Comparison of ENCODE assay signal across 8 cellular contexts in the genomic region with DNA sequence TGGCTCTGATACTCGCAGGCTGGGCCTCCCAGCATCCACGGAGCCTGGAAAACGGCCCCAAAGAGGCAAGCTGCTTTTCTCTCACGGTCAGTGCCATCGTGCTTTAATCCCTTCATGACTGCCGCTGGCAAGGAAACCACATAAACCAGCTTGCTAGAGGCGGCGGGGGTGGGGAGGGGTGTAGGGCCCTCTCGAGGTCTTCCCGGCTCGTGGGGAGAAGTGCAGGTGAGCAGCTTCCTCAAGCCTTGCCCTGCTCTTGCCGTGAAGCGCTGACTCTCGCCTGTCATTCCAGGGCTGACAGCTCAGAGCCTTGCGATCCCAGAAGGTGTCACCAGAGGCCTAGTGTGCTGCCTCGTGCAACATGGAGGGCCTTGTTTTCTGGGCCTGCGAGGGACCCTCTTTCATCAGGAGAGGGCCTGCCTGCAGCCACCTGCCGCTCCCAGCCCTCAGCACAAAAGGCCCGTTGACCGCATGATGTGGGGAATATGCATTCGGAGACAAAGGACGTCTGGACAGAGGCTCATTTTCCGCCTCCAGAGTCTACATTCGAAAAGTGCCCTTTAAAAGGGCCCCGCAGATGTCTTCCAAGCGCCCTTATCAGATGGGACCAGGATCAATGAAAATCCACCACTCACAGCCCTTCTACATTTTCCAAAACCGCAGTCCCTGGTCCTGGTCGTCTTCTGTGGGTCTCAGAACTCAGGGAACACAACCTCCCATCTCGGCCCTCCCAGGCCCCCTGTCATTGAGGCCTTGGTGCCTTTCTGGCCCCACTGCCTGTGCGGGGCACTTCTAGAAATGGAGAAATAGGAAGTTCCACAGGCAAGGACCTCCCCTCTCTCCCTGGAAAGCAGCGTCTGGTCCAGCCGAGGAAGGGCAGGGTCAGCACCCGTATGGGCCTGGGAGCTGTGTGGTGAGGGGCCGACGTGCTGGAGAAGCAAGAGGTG. TPM values are rescaled to one million over a fixed set of nuclear protein-coding genes. Genes with fewer than 3 reads are reported as not detected.
A peak's percentile ranks its signal among the peaks of the same experiment; 100 is the strongest.
DNase-seq lines count a peak whose midpoint lies in the region; ATAC-seq and TF ChIP-seq lines count a peak whose summit lies in the region.

No MANE protein-coding gene starts in this region.

- intact Hi-C loops in natural killer cell (cut with micrococcal nuclease) = no loop called here
- intact Hi-C loops in aorta (cut with DNase I) = loop anchor here in 1 of 2 donors (5.0 kb wide), 2 partner anchors 47 to 152 kb away; no protein-coding TSS in a partner anchor
- intact Hi-C loops in spleen (cut with DNase I; ENCODE audit: low total_unique reads) = no loop called here

- H3K27ac ChIP-seq in endodermal cell (ENCODE audit: low read depth, low read length) = peak overlapping the region; percentile 98
- peak overlapping the region; percentile 3 to 89 for H3K27ac ChIP-seq in aorta (ENCODE audit: low read depth in 1 of 2, low read length in 2 of 2)
- H3K27ac ChIP-seq in spleen = peak overlapping the region in 4 of 8 donors; percentile 8 to 65 (median 41)

- H3K4me1 Mint-ChIP-seq in natural killer cell (peaks cover 20 to 26% of the 10 kb centered on the region in 2 donors), endodermal cell (no peaks in the 10 kb centered on the region), mesothelial cell of epicardium (peaks cover 10% of the 10 kb centered on the region)
- H3K4me1 Mint-ChIP-seq in natural killer cell treated with Interleukin-12 subunit alpha and Interleukin-12 subunit beta and Interleukin-15 and Interleukin-18, amount 100 ng/mL, for 72 hours (ENCODE audit: low read depth in 2 of 2) = peaks cover 0 to 16% of the 10 kb centered on the region in 2 donors

- TF ChIP-seq POLR2A in spleen (IDR thresholded peaks at IDR 0.05) = no peak

- H3K27me3 Mint-ChIP-seq in natural killer cell (ENCODE audit: low read depth in 2 of 2) (no peaks in the 10 kb centered on the region), endodermal cell (ENCODE audit: insufficient read depth) (no peaks in the 10 kb centered on the region), mesothelial cell of epicardium (ENCODE audit: low read depth) (no peaks in the 10 kb centered on the region)
- no peaks in the 10 kb centered on the region for H3K27me3 Mint-ChIP-seq in natural killer cell treated with Interleukin-12 subunit alpha and Interleukin-12 subunit beta and Interleukin-15 and Interleukin-18, amount 100 ng/mL, for 72 hours

- DNase-seq in natural killer cell (peak; percentile 17), endodermal cell (peak; percentile 69), mesothelial cell of epicardium (ENCODE audit: low spot score in 2 of 2, unreplicated experiment in 2 of 2) (no peak), aorta (peak; percentile 52 to 76), NCI-H2107 (lab: John Stamatoyannopoulos, UW) (no peak), spleen (no peak)
- no peak for DNase-seq in natural killer cell treated with Interleukin-12 subunit alpha and Interleukin-12 subunit beta and Interleukin-15 and Interleukin-18, amount 100 ng/mL, for 72 hours (ENCODE audit: low spot score)

- H3K36me3 ChIP-seq in endodermal cell (ENCODE audit: control insufficient read depth, insufficient read depth, low read length) (peaks cover 26% of the 10 kb centered on the region), aorta (ENCODE audit: control insufficient read depth in 1 of 2, insufficient read depth in 2 of 2, low read length in 1 of 2) (no peaks in the 10 kb centered on the region), spleen (peaks cover 0 to 98% (median 35%) of the 10 kb centered on the region in 6 donors)

- H3K4me3 Mint-ChIP-seq in natural killer cell = no peak overlapping the region
- H3K4me3 Mint-ChIP-seq in natural killer cell treated with Interleukin-12 subunit alpha and Interleukin-12 subunit beta and Interleukin-15 and Interleukin-18, amount 100 ng/mL, for 72 hours = no peak overlapping the region
- no peak overlapping the region for H3K4me3 Mint-ChIP-seq in endodermal cell
- no peak overlapping the region for H3K4me3 Mint-ChIP-seq in mesothelial cell of epicardium

- H3K9me3 ChIP-seq in endodermal cell (ENCODE audit: control insufficient read depth, low read length) (no peaks in the 10 kb centered on the region), aorta (ENCODE audit: control insufficient read depth, low read length) (no peaks in the 10 kb centered on the region), spleen (no peaks in the 10 kb centered on the region)

- 83 to 92% methylated on average over 25 to 35 of the region's 35 CpGs for WGBS in endodermal cell (ENCODE audit: insufficient coverage in 1 of 2, insufficient read length in 1 of 2), 2 experiments
- 8 to 9% methylated on average over 35 of the region's 35 CpGs for WGBS in aorta, 2 donors
- 67 to 80% (median 72%) methylated on average over 30 to 35 of the region's 35 CpGs for WGBS in spleen, 5 donors

- H3K27me3 ChIP-seq in endodermal cell (ENCODE audit: control insufficient read depth, insufficient read depth, low read length, poor library complexity, severe bottlenecking) (no peaks in the 10 kb centered on the region), aorta (ENCODE audit: control insufficient read depth in 1 of 2, insufficient read depth in 2 of 2, low read length in 1 of 2) (no peaks in the 10 kb centered on the region), spleen (replicated peaks in 1 of 7) (no peaks in the 10 kb centered on the region)

- no peaks in the 10 kb centered on the region for H3K4me1 ChIP-seq in endodermal cell (ENCODE audit: control insufficient read depth, insufficient read depth, low read length)
- no peaks in the 10 kb centered on the region for H3K4me1 ChIP-seq in aorta (ENCODE audit: control insufficient read depth in 1 of 2, insufficient read depth in 2 of 2, low read length in 2 of 2)
- H3K4me1 ChIP-seq in spleen = peaks cover 5 to 72% (median 36%) of the 10 kb centered on the region in 6 donors

- H3K27ac Mint-ChIP-seq in natural killer cell = peak overlapping the region; percentile 10 to 43
- peak overlapping the region in 1 of 2 donors; percentile 27 for H3K27ac Mint-ChIP-seq in natural killer cell treated with Interleukin-12 subunit alpha and Interleukin-12 subunit beta and Interleukin-15 and Interleukin-18, amount 100 ng/mL, for 72 hours
- peak overlapping the region; percentile 37 for H3K27ac Mint-ChIP-seq in endodermal cell
- H3K27ac Mint-ChIP-seq in mesothelial cell of epicardium = peak overlapping the region; percentile 64

- peak in 1 of 3 donors; percentile 49 for ATAC-seq in natural killer cell
- no peak for ATAC-seq in natural killer cell treated with Interleukin-12 subunit alpha and Interleukin-12 subunit beta and Interleukin-15 and Interleukin-18, amount 100 ng/mL, for 72 hours
- ATAC-seq in aorta (ENCODE audit: low FRiP score) = peak; percentile 22
- no peak for ATAC-seq in HG03095 (IDR thresholded peaks at IDR 0.05; ENCODE audit: unreplicated experiment)

- H3K9me3 Mint-ChIP-seq in natural killer cell (no peaks in the 10 kb centered on the region), endodermal cell (no peaks in the 10 kb centered on the region), mesothelial cell of epicardium (no peaks in the 10 kb centered on the region)
- H3K9me3 Mint-ChIP-seq in natural killer cell treated with Interleukin-12 subunit alpha and Interleukin-12 subunit beta and Interleukin-15 and Interleukin-18, amount 100 ng/mL, for 72 hours = no peaks in the 10 kb centered on the region

- no peak overlapping the region for H3K9ac ChIP-seq in endodermal cell (ENCODE audit: extremely low read depth, low read length, poor library complexity, severe bottlenecking)

- H3K4me3 ChIP-seq in endodermal cell (ENCODE audit: low read length) (no peak overlapping the region), aorta (ENCODE audit: low read length in 2 of 2) (no peak overlapping the region), spleen (no peak overlapping the region)

- H3K36me3 Mint-ChIP-seq in natural killer cell (no peaks in the 10 kb centered on the region), endodermal cell (ENCODE audit: low read depth) (peaks cover 40% of the 10 kb centered on the region), mesothelial cell of epicardium (peaks cover 5% of the 10 kb centered on the region)
- no peaks in the 10 kb centered on the region for H3K36me3 Mint-ChIP-seq in natural killer cell treated with Interleukin-12 subunit alpha and Interleukin-12 subunit beta and Interleukin-15 and Interleukin-18, amount 100 ng/mL, for 72 hours

- TF ChIP-seq CTCF in natural killer cell (IDR thresholded peaks at IDR 0.05) = no peak
- TF ChIP-seq CTCF in endodermal cell (conservative IDR thresholded peaks at IDR 0.05) = peak; percentile 46
- TF ChIP-seq CTCF in mesothelial cell of epicardium (IDR thresholded peaks at IDR 0.05; ENCODE audit: unreplicated experiment) = no peak
- TF ChIP-seq CTCF in spleen (IDR thresholded peaks at IDR 0.05 in 8 of 11, conservative IDR thresholded peaks at IDR 0.05 in 3 of 11) = no peak

RNA-seq across cellular contexts. Expression of a gene that starts 58.7 kb away (rescaled TPM):
- total RNA-seq in natural killer cell (10 to 100 TPM; 18.0 to 20.5 (median 18.8) TPM), endodermal cell (10 to 100 TPM; 26.0 to 26.9 TPM), mesothelial cell of epicardium (30.2 to 31.2 TPM (median 30.8 TPM) in 3 replicates), aorta (10 to 100 TPM; 27.6 to 32.4 TPM), spleen (10 to 100 TPM; 16.1 to 28.8 (median 20.3) TPM)
- total RNA-seq in natural killer cell treated with Interleukin-12 subunit alpha and Interleukin-12 subunit beta and Interleukin-15 and Interleukin-18, amount 100 ng/mL, for 72 hours = 10 to 100 TPM; 13.0 to 16.6 TPM
- polyA plus RNA-seq in endodermal cell (2013, experiment 1 of 2) = 21.1 TPM
- 19.0 TPM for polyA plus RNA-seq in endodermal cell (2013, experiment 2 of 2)
- polyA plus RNA-seq in aorta (10 to 100 TPM; 14.8 to 16.5 TPM), spleen (1 to 10 TPM; 5.0 to 8.0 (median 5.3) TPM)

Comparison
In these comparisons a context has a peak if more than half of its experiments do, and no peak if none do; other contexts are left out.
1. DNase-seq: peak in natural killer cell (single experiment), endodermal cell (single experiment) and aorta (2 of 2); none in natural killer cell treated with Interleukin-12 subunit alpha and Interleukin-12 subunit beta and Interleukin-15 and Interleukin-18, amount 100 ng/mL, for 72 hours (single experiment), mesothelial cell of epicardium (0 of 2), NCI-H2107 (single experiment) and spleen (single experiment).